Comparison of ENCODE assay signal across 29 cellular contexts in the genomic region with DNA sequence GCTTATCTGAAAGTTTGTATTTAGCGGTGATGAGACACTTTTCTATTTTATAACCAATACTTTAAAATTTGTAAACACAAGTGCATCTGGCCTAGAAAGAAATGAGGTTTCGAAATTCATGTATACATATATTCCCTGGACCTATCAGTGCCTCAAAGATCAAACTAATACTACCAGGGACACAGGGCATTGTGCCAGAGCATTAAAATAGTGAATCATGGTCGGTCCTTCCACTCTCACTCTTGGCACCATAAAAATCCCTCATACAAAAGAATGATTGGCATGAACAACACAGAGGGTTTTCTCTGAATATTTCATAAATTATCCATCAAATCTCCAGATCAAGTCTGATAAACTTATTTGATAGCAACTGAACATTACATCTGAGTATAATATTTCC.
"Had no signal": no experiment of that assay in that cellular context is flagged by ENCODE, and none has a peak within 500 bp of the region (broad histone marks: within the 10 kb centered on the region; RNA-seq: fewer than 3 reads in every experiment).

No MANE protein-coding gene starts in this region.

- H3K4me1 ChIP-seq: ascending aorta, Peyer's patch had no signal

- H3K27ac ChIP-seq: ascending aorta, cardiac muscle cell, Peyer's patch, RWPE1, WERI-Rb-1 had no signal

- H3K27ac Mint-ChIP-seq: activated CD4-positive, alpha-beta T cell treated with anti-CD3 and anti-CD28 coated beads, Interleukin-2, amount 10 ng/mL, durations not matched to agents 24 days and 14 days; activated CD8-positive, alpha-beta T cell treated with anti-CD3 and anti-CD28 coated beads for 36 hours; activated naive CD4-positive, alpha-beta T cell treated with anti-CD3 and anti-CD28 coated beads, Interleukin-2, amount 50 U/mL, for 24 hours; activated naive CD8-positive, alpha-beta T cell treated with anti-CD3 and anti-CD28 coated beads, Interleukin-2, amount 10 ng/mL, durations not matched to agents 7 days and 5 days; activated T-helper 2 cell treated with anti-CD3 and anti-CD28 coated beads, Interferon-gamma antibody, Interleukin-2, Interleukin-4, amounts not matched to agents 10 μg/mL and 5 μg/mL and 100 μg/mL, durations not matched to agents 14 hours and 24 hours and 36 hours had no signal

- H3K9me3 Mint-ChIP-seq: activated CD4-positive, alpha-beta T cell treated with anti-CD3 and anti-CD28 coated beads, Interleukin-2, amount 10 ng/mL, durations not matched to agents 24 days and 14 days; activated CD8-positive, alpha-beta T cell treated with anti-CD3 and anti-CD28 coated beads for 36 hours; activated naive CD4-positive, alpha-beta T cell treated with anti-CD3 and anti-CD28 coated beads, Interleukin-2, amount 50 U/mL, for 24 hours; activated naive CD8-positive, alpha-beta T cell treated with anti-CD3 and anti-CD28 coated beads, Interleukin-2, amount 10 ng/mL, durations not matched to agents 7 days and 5 days; activated T-helper 2 cell treated with anti-CD3 and anti-CD28 coated beads, Interferon-gamma antibody, Interleukin-2, Interleukin-4, amounts not matched to agents 10 μg/mL and 5 μg/mL and 100 μg/mL, durations not matched to agents 14 hours and 24 hours and 36 hours; central memory CD8-positive, alpha-beta T cell had no signal

- H3K36me3 Mint-ChIP-seq: activated naive CD4-positive, alpha-beta T cell treated with anti-CD3 and anti-CD28 coated beads, Interleukin-2, amount 50 U/mL, for 24 hours; activated naive CD8-positive, alpha-beta T cell treated with anti-CD3 and anti-CD28 coated beads, Interleukin-2, amount 10 ng/mL, durations not matched to agents 7 days and 5 days had no signal

- ATAC-seq: activated CD8-positive, alpha-beta T cell treated with anti-CD3 and anti-CD28 coated beads for 36 hours; K562; Right ventricle myocardium inferior had no signal

- H3K4me3 ChIP-seq: ascending aorta, cardiac muscle cell, K562, Peyer's patch had no signal

- H3K9me3 ChIP-seq: ascending aorta, Peyer's patch had no signal

- H3K4me1 Mint-ChIP-seq: activated CD4-positive, alpha-beta T cell treated with anti-CD3 and anti-CD28 coated beads, Interleukin-2, amount 10 ng/mL, durations not matched to agents 24 days and 14 days; activated naive CD4-positive, alpha-beta T cell treated with anti-CD3 and anti-CD28 coated beads, Interleukin-2, amount 50 U/mL, for 24 hours; activated naive CD8-positive, alpha-beta T cell treated with anti-CD3 and anti-CD28 coated beads, Interleukin-2, amount 10 ng/mL, durations not matched to agents 7 days and 5 days; central memory CD8-positive, alpha-beta T cell had no signal

- FAIRE-seq: K562 had no signal

- H3K27me3 ChIP-seq: ascending aorta, cardiac muscle cell, Peyer's patch had no signal

- H3K27me3 Mint-ChIP-seq: activated CD4-positive, alpha-beta T cell treated with anti-CD3 and anti-CD28 coated beads, Interleukin-2, amount 10 ng/mL, durations not matched to agents 24 days and 14 days had no signal

- H3K4me3 Mint-ChIP-seq: activated CD4-positive, alpha-beta T cell treated with anti-CD3 and anti-CD28 coated beads, Interleukin-2, amount 10 ng/mL, durations not matched to agents 24 days and 14 days; activated CD8-positive, alpha-beta T cell treated with anti-CD3 and anti-CD28 coated beads for 36 hours; activated naive CD4-positive, alpha-beta T cell treated with anti-CD3 and anti-CD28 coated beads, Interleukin-2, amount 50 U/mL, for 24 hours; activated naive CD8-positive, alpha-beta T cell treated with anti-CD3 and anti-CD28 coated beads, Interleukin-2, amount 10 ng/mL, durations not matched to agents 7 days and 5 days; central memory CD8-positive, alpha-beta T cell had no signal

- H3K36me3 ChIP-seq: ascending aorta, cardiac muscle cell, Peyer's patch, WERI-Rb-1 had no signal

- DNase-seq: activated CD4-positive, alpha-beta T cell treated with anti-CD3 and anti-CD28 coated beads, Interleukin-2, amount 10 ng/mL, durations not matched to agents 24 days and 14 days; activated CD4-positive, alpha-beta T cell treated with anti-CD3 and anti-CD28 coated beads, Interleukin-2, amount 50 U/mL, for 4 hours; activated CD4-positive, CD25-positive, alpha-beta regulatory T cell; activated CD8-positive, alpha-beta T cell treated with anti-CD3 and anti-CD28 coated beads for 36 hours; activated gamma-delta T cell; activated naive CD4-positive, alpha-beta T cell treated with Interleukin-2 at 50 U/mL for 16 hours; activated naive CD8-positive, alpha-beta T cell treated with anti-CD3 and anti-CD28 coated beads, Interleukin-2, amount 10 ng/mL, durations not matched to agents 7 days and 5 days; activated T-cell treated with anti-CD3 and anti-CD28 coated beads, Interleukin-2, amount 50 U/mL, for 1 hour; amygdala; NCI-H1048; NCI-H1436 treated with DMSO at 0.1 percent for 48 hours; NCI-H1694 treated with DMSO at 0.1 percent for 48 hours; NCI-H2029; NCI-H345; NCI-H524 treated with DMSO at 0.1 percent for 48 hours; Peyer's patch; SW 1271; T-helper 1 cell; T-helper 2 cell; T-helper 9 cell; WERI-Rb-1 had no signal
